12 cellular contexts compared by ENCODE assay signal in genomic region chr18:79466591-79466990, GRCh38.
A peak's percentile ranks its signal among the peaks of the same experiment; 100 is the strongest.
DNase-seq lines count a peak whose midpoint lies in the region; ATAC-seq, FAIRE-seq and TF ChIP-seq lines count a peak whose summit lies in the region.
"Had no signal": no experiment of that assay in that cellular context is flagged by ENCODE, and none has a peak within 500 bp of the region (broad histone marks: within the 10 kb centered on the region; RNA-seq: fewer than 3 reads in every experiment).

No MANE protein-coding gene starts in this region.

- H3K27ac ChIP-seq in stomach: no peak overlapping the region
- no peak overlapping the region for H3K27ac ChIP-seq in kidney (ENCODE audit: low read depth in 2 of 2, low read length in 2 of 2)

- FAIRE-seq in GM19239 (lab: Jason Lieb, UNC) (peak; percentile 35), kidney (lab: Jason Lieb, UNC) (no peak)

- peaks cover 0 to 14% (median 6%) of the 10 kb centered on the region in 4 donors for H3K4me1 ChIP-seq in stomach
- no peaks in the 10 kb centered on the region for H3K4me1 ChIP-seq in kidney (ENCODE audit: control insufficient read depth in 1 of 2, insufficient read depth in 1 of 2, low read depth in 1 of 2, low read length in 2 of 2)

- TF ChIP-seq EP300 in stomach (IDR thresholded peaks at IDR 0.05): no peak

- peak; percentile 47 for ATAC-seq in HG03025 (IDR thresholded peaks at IDR 0.05; ENCODE audit: low FRiP score, unreplicated experiment)

- H3K27me3 ChIP-seq in stomach: no peaks in the 10 kb centered on the region
- H3K27me3 ChIP-seq: cardiac muscle cell had no signal

- WGBS in stomach, 5 donors: 82 to 91% (median 91%) methylated on average over 13 to 16 of the region's 16 CpGs

- H3K9me3 ChIP-seq in stomach (no peaks in the 10 kb centered on the region), kidney (ENCODE audit: control insufficient read depth in 1 of 2, low read length in 2 of 2) (no peaks in the 10 kb centered on the region)

- TF ChIP-seq CTCF in stomach (IDR thresholded peaks at IDR 0.05): no peak
- no peak for TF ChIP-seq CTCF in kidney (IDR thresholded peaks at IDR 0.05; ENCODE audit: borderline replicate concordance, extremely low read depth, insufficient read depth)

- no peak for TF ChIP-seq POLR2A in stomach (IDR thresholded peaks at IDR 0.05)

- H3K9ac ChIP-seq in kidney (ENCODE audit: low read length in 2 of 2): no peak overlapping the region

- peaks cover 4 to 64% (median 54%) of the 10 kb centered on the region in 4 donors for H3K36me3 ChIP-seq in stomach
- H3K36me3 ChIP-seq in kidney (ENCODE audit: control insufficient read depth in 1 of 2, insufficient read depth in 2 of 2, low read length in 2 of 2): peaks cover 0 to 5% of the 10 kb centered on the region in 2 donors
- H3K36me3 ChIP-seq: cardiac muscle cell had no signal

- H3K4me3 ChIP-seq in stomach (no peak overlapping the region), kidney (ENCODE audit: low read length in 2 of 2) (no peak overlapping the region)
- H3K4me3 ChIP-seq: cardiac muscle cell had no signal

- peak; percentile 49 for DNase-seq in DMS153 (lab: John Stamatoyannopoulos, UW)
- peak; percentile 81 for DNase-seq in GM19239 (ENCODE audit: insufficient read length, low spot score)
- peak; percentile 74 for DNase-seq in RPMI8226
- DNase-seq in NCI-H146 treated with DMSO at 0.1 percent for 48 hours (lab: John Stamatoyannopoulos, UW; ENCODE audit: unreplicated experiment): no peak
- DNase-seq in stomach: no peak
- no peak for DNase-seq in kidney
- DNase-seq in NCI-H774 (lab: John Stamatoyannopoulos, UW): no peak
- DNase-seq: HCEC 1CT, NCI-H2081, WERI-Rb-1 had no signal

- intact Hi-C loops in stomach (cut with DNase I; ENCODE audit: low total_unique reads): no loop called here
- intact Hi-C loops in kidney (cut with DNase I): no loop called here

Comparison
In these comparisons a context has a peak if more than half of its experiments do, and no peak if none do; other contexts are left out.
1. DNase-seq: peak in DMS153 (single experiment), GM19239 (single experiment) and RPMI8226 (single experiment); none in NCI-H146 treated with DMSO at 0.1 percent for 48 hours (single experiment), stomach (single experiment), kidney (single experiment) and NCI-H774 (single experiment).